18 cellular contexts compared by ENCODE assay signal in genomic region chr13:112838038-112838965, GRCh38.
"Had no signal": no experiment of that assay in that cellular context is flagged by ENCODE, and none has a peak within 500 bp of the region (broad histone marks: within the 10 kb centered on the region; RNA-seq: fewer than 3 reads in every experiment).

No MANE protein-coding gene starts in this region.

- ATAC-seq: gastroesophageal sphincter; mucosa of descending colon; natural killer cell treated with Interleukin-12 subunit alpha and Interleukin-12 subunit beta and Interleukin-15 and Interleukin-18, amount 100 ng/mL, for 72 hours; right lobe of liver; stimulated activated naive CD8-positive, alpha-beta T cell treated with anti-CD3 and anti-CD28 coated beads, Interleukin-15, amount 100 ng/mL, for 72 hours; T-helper 17 cell had no signal

- H3K9me3 ChIP-seq: breast epithelium, gastroesophageal sphincter, left lung, mucosa of descending colon, right lobe of liver, testis, upper lobe of left lung had no signal

- H3K4me3 Mint-ChIP-seq: activated CD4-positive, alpha-beta T cell treated with anti-CD3 and anti-CD28 coated beads, Interleukin-2, amount 10 ng/mL, durations not matched to agents 24 days and 14 days; activated naive CD8-positive, alpha-beta T cell treated with anti-CD3 and anti-CD28 coated beads for 36 hours; activated T-helper 1 cell treated with anti-CD3 and anti-CD28 coated beads, Interleukin-12 subunit alpha, Interleukin-12 subunit beta, Interleukin-2, Interleukin-4 antibody, amounts not matched to agents 30 ng/mL and 10 ng/mL and 1 ng/mL, durations not matched to agents 14 hours and 24 hours and 36 hours; memory B cell; natural killer cell treated with Interleukin-12 subunit alpha and Interleukin-12 subunit beta and Interleukin-15 and Interleukin-18, amount 100 ng/mL, for 72 hours; stimulated activated naive CD8-positive, alpha-beta T cell treated with anti-CD3 and anti-CD28 coated beads, Interleukin-15, amount 100 ng/mL, for 72 hours; T-helper 17 cell had no signal

- H3K27ac Mint-ChIP-seq: activated CD4-positive, alpha-beta T cell treated with anti-CD3 and anti-CD28 coated beads, Interleukin-2, amount 10 ng/mL, durations not matched to agents 24 days and 14 days; activated naive CD8-positive, alpha-beta T cell treated with anti-CD3 and anti-CD28 coated beads for 36 hours; activated T-helper 1 cell treated with anti-CD3 and anti-CD28 coated beads, Interleukin-12 subunit alpha, Interleukin-12 subunit beta, Interleukin-2, Interleukin-4 antibody, amounts not matched to agents 30 ng/mL and 10 ng/mL and 1 ng/mL, durations not matched to agents 14 hours and 24 hours and 36 hours; memory B cell; natural killer cell treated with Interleukin-12 subunit alpha and Interleukin-12 subunit beta and Interleukin-15 and Interleukin-18, amount 100 ng/mL, for 72 hours; stimulated activated naive CD8-positive, alpha-beta T cell treated with anti-CD3 and anti-CD28 coated beads, Interleukin-15, amount 100 ng/mL, for 72 hours; T-helper 17 cell had no signal

- H3K9me3 Mint-ChIP-seq: activated CD4-positive, alpha-beta T cell treated with anti-CD3 and anti-CD28 coated beads, Interleukin-2, amount 10 ng/mL, durations not matched to agents 24 days and 14 days; activated naive CD8-positive, alpha-beta T cell treated with anti-CD3 and anti-CD28 coated beads for 36 hours; activated T-helper 1 cell treated with anti-CD3 and anti-CD28 coated beads, Interleukin-12 subunit alpha, Interleukin-12 subunit beta, Interleukin-2, Interleukin-4 antibody, amounts not matched to agents 30 ng/mL and 10 ng/mL and 1 ng/mL, durations not matched to agents 14 hours and 24 hours and 36 hours; memory B cell; natural killer cell treated with Interleukin-12 subunit alpha and Interleukin-12 subunit beta and Interleukin-15 and Interleukin-18, amount 100 ng/mL, for 72 hours; stimulated activated naive CD8-positive, alpha-beta T cell treated with anti-CD3 and anti-CD28 coated beads, Interleukin-15, amount 100 ng/mL, for 72 hours had no signal

- H3K27me3 ChIP-seq: breast epithelium, dorsolateral prefrontal cortex, gastroesophageal sphincter, left lung, right lobe of liver, testis, upper lobe of left lung had no signal

- DNase-seq: activated CD4-positive, alpha-beta T cell treated with anti-CD3 and anti-CD28 coated beads, Interleukin-2, amount 10 ng/mL, durations not matched to agents 24 days and 14 days; activated CD4-positive, CD25-positive, alpha-beta regulatory T cell; activated naive CD8-positive, alpha-beta T cell treated with anti-CD3 and anti-CD28 coated beads for 36 hours; erythroblast; left lung; mucosa of descending colon; stimulated activated CD4-positive, alpha-beta T cell treated with anti-CD3 and anti-CD28 coated beads, Interleukin-1b, Interleukin-23, amount 100 ng/mL, for 48 hours; stimulated activated naive CD8-positive, alpha-beta T cell treated with anti-CD3 and anti-CD28 coated beads, Interleukin-15, amount 100 ng/mL, for 72 hours; T-helper 17 cell; testis; upper lobe of left lung had no signal

- H3K4me1 Mint-ChIP-seq: activated naive CD8-positive, alpha-beta T cell treated with anti-CD3 and anti-CD28 coated beads for 36 hours; memory B cell; stimulated activated naive CD8-positive, alpha-beta T cell treated with anti-CD3 and anti-CD28 coated beads, Interleukin-15, amount 100 ng/mL, for 72 hours; T-helper 17 cell had no signal

- H3K4me1 ChIP-seq: breast epithelium, left lung, right lobe of liver had no signal

- H3K36me3 Mint-ChIP-seq: natural killer cell treated with Interleukin-12 subunit alpha and Interleukin-12 subunit beta and Interleukin-15 and Interleukin-18, amount 100 ng/mL, for 72 hours had no signal

- H3K36me3 ChIP-seq: breast epithelium had no signal

- H3K27me3 Mint-ChIP-seq: activated CD4-positive, alpha-beta T cell treated with anti-CD3 and anti-CD28 coated beads, Interleukin-2, amount 10 ng/mL, durations not matched to agents 24 days and 14 days; activated naive CD8-positive, alpha-beta T cell treated with anti-CD3 and anti-CD28 coated beads for 36 hours; memory B cell; natural killer cell treated with Interleukin-12 subunit alpha and Interleukin-12 subunit beta and Interleukin-15 and Interleukin-18, amount 100 ng/mL, for 72 hours; stimulated activated naive CD8-positive, alpha-beta T cell treated with anti-CD3 and anti-CD28 coated beads, Interleukin-15, amount 100 ng/mL, for 72 hours; T-helper 17 cell had no signal

- H3K27ac ChIP-seq: breast epithelium, left lung, right lobe of liver, testis, upper lobe of left lung had no signal

- H3K4me3 ChIP-seq: breast epithelium, gastroesophageal sphincter, left lung, mucosa of descending colon, right lobe of liver, testis, upper lobe of left lung had no signal
